ENCODE assay signal across 2 cellular contexts in the genomic region with DNA sequence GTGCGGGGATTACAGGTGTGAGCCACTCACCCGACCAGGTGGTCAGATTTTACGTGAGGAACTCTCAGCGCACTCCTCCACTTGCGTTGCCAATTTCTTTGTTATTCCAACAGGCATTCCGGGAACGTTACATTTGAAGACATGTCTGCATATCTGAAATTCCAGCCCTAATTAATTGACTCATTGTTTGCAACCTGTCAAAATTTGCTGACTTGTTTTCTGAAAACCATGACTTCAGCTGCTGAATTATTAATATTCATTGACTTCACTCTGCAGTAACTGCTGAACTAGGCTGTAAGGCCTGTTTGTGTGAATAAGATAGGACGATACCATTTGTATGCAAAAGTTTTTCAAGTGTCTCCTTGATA.
TF ChIP-seq lines count a peak whose summit lies in the region.

No MANE protein-coding gene starts in this region.

TF ChIP-seq in HepG2, 621 proteins besides CTCF, POLR2A, EP300 and RAD21:
- TF ChIP-seq MAFF (IDR thresholded peaks at IDR 0.05; ENCODE audit: low read depth, low read length) (peak; percentile 70), MAFK (conservative IDR thresholded peaks at IDR 0.05 in 1 of 2, IDR thresholded peaks at IDR 0.05 in 1 of 2; ENCODE audit: low read length in 2 of 2) (peak in 1 of 2 experiments; percentile 71; a peak in 3 of 4 replicates), TOE1 (CRISPR knock-in tag; IDR thresholded peaks at IDR 0.05) (no peak)

TF ChIP-seq in K562, 482 proteins besides CTCF, POLR2A, EP300 and RAD21:
- TF ChIP-seq EZH2 (IDR thresholded peaks at IDR 0.05; ENCODE audit: borderline replicate concordance, low read depth, low read length) (no peak), ZNF316 (IDR thresholded peaks at IDR 0.05) (peak; percentile 34; the same call in 1 of the 2 replicates)
TF ChIP-seq in K562: peak in this region for 1.
